ENCODE assay signal across 8 cellular contexts in genomic region chr10:929965-930364, GRCh38. TPM values are rescaled to one million over a fixed set of nuclear protein-coding genes. Genes with fewer than 3 reads are reported as not detected.
DNase-seq lines count a peak whose midpoint lies in the region; ATAC-seq and TF ChIP-seq lines count a peak whose summit lies in the region.

No MANE protein-coding gene starts in this region.

- peak overlapping the region; percentile 48 for H3K4me3 ChIP-seq in astrocyte of the cerebellum (ENCODE audit: low read depth, low read length)
- H3K4me3 ChIP-seq in mesodermal cell (ENCODE audit: extremely low read depth, insufficient read depth, low read length, poor library complexity, severe bottlenecking): peak overlapping the region; percentile 84

- peaks cover 9% of the 10 kb centered on the region for H3K4me1 ChIP-seq in mesodermal cell (ENCODE audit: control insufficient read depth, insufficient read depth, low read length, poor library complexity, severe bottlenecking)

- WGBS in mesodermal cell (ENCODE audit: insufficient coverage in 2 of 2), 2 experiments: 32 to 52% methylated on average over 3 to 4 of the region's 4 CpGs

- H3K27ac ChIP-seq in mesodermal cell (ENCODE audit: low read depth, low read length, severe bottlenecking): no peak overlapping the region

- ATAC-seq in GM19035 (IDR thresholded peaks at IDR 0.05; ENCODE audit: unreplicated experiment): peak; percentile 22
- no peak for ATAC-seq in activated CD4-positive, CD25-positive, alpha-beta regulatory T cell treated with anti-CD3 and anti-CD28 coated beads, Interleukin-2, amount 50 U/mL, for 24 hours

- H3K9me3 ChIP-seq in mesodermal cell (ENCODE audit: control insufficient read depth, low read length): no peaks in the 10 kb centered on the region

- in situ Hi-C loops in KBM-7 (cut with MboI; ENCODE audit: low pct_unique_long_range_greater_than_20kb, low sequenced_read_pairs) (no loop called here), astrocyte of the cerebellum (cut with HindIII; ENCODE audit: low sequenced_read_pairs) (no loop called here)

- peak; percentile 75 for DNase-seq in KBM-7
- DNase-seq in astrocyte of the cerebellum (ENCODE audit: low read depth): no peak
- DNase-seq in putamen (ENCODE audit: low spot score): no peak
- DNase-seq in GM19240 (ENCODE audit: insufficient read length, low spot score): no peak
- DNase-seq in NCI-H1694 (lab: John Stamatoyannopoulos, UW): no peak

- no peak for TF ChIP-seq CTCF in astrocyte of the cerebellum (IDR thresholded peaks at IDR 0.05; ENCODE audit: low read depth, low read length, missing control alignments)

- peaks cover 34% of the 10 kb centered on the region for H3K36me3 ChIP-seq in mesodermal cell (ENCODE audit: control insufficient read depth, insufficient read depth, low read length)

RNA-seq across cellular contexts. Expression of gene LARP4B, which starts 1.5 kb away (rescaled TPM):
- polyA plus RNA-seq in mesodermal cell (2013, experiment 1 of 2): 29.4 TPM
- 26.4 TPM for polyA plus RNA-seq in mesodermal cell (2013, experiment 2 of 2)

RNA-seq across cellular contexts. Expression of gene GTPBP4, which starts 58.3 kb away (rescaled TPM):
- polyA plus RNA-seq in mesodermal cell (2013, experiment 1 of 2): 54.4 TPM
- polyA plus RNA-seq in mesodermal cell (2013, experiment 2 of 2): 65.8 TPM
